ENCODE assay signal across 20 cellular contexts in the genomic region with DNA sequence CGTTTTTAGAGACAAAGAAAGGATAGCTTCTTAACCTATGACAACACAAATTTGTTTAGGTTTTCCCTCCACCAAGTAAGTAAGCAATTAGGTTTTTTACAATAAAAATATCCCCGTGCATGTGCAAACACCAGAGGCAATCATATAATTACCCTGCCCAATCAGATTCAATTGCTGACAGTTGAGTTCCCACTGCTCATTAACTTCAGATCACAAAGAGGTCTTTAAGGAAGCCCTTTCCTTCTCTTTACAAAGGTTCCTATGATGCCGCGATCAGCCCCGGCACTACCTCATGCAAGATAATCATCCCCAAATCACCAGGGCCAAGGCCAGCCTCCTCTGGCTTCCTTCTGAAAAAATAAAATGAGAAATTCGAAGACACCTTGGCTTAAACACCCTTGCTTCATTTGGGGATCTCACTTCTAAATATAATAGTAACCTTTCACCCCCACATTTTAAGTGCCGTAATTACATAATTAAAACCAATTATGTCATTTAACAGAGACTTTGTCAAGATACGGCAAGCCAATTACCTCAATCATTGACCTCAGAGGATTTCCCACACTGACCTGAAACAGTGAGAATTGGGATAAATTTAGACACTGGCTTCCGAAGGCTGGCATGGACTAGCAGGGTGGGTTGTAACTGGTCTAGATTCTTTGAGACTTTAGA.
A peak's percentile ranks its signal among the peaks of the same experiment; 100 is the strongest.
DNase-seq lines count a peak whose midpoint lies in the region; ATAC-seq, FAIRE-seq and TF ChIP-seq lines count a peak whose summit lies in the region.
"Had no signal": no experiment of that assay in that cellular context is flagged by ENCODE, and none has a peak within 500 bp of the region (broad histone marks: within the 10 kb centered on the region; RNA-seq: fewer than 3 reads in every experiment).

No MANE protein-coding gene starts in this region.

- no peak for TF ChIP-seq POLR2A in GM12892 (IDR thresholded peaks at IDR 0.05; ENCODE audit: low read depth, low read length)

- peak; percentile 3 for ATAC-seq in GM19351 (IDR thresholded peaks at IDR 0.05; ENCODE audit: unreplicated experiment)
- ATAC-seq in HG02623 (IDR thresholded peaks at IDR 0.05; ENCODE audit: unreplicated experiment), result no peak
- ATAC-seq in GM21619 (IDR thresholded peaks at IDR 0.05; ENCODE audit: unreplicated experiment), result no peak

- FAIRE-seq in GM12892 (lab: Jason Lieb, UNC), result peak; percentile 44
- FAIRE-seq: bronchial epithelial cell had no signal

- no peak for DNase-seq in GM12892 (ENCODE audit: insufficient read length)
- peak; percentile 42 to 72 for DNase-seq in NCI-H1930 (lab: John Stamatoyannopoulos, UW)
- peak; percentile 43 for DNase-seq in islet precursor cell
- no peak for DNase-seq in middle frontal gyrus (ENCODE audit: extremely low spot score, low spot score)
- DNase-seq: activated B cell treated with CpG ODN at 0.5 μM for 24 hours; activated CD4-positive, alpha-beta memory T cell treated with anti-CD3 and anti-CD28 coated beads for 36 hours; activated gamma-delta T cell treated with Interleukin-2 at 50 U/mL for 16 hours; activated T-cell treated with anti-CD3 and anti-CD28 coated beads for 4 hours; amniotic stem cell; kidney glomerular epithelial cell; NCI-H1048; NK-92 treated with Interleukin-12 subunit alpha and Interleukin-12 subunit beta, amount 100 ng/mL, for 24 hours; nucleus accumbens; stimulated activated CD4-positive, alpha-beta T cell treated with anti-CD3 and anti-CD28 coated beads, Interleukin-4, amount 100 ng/mL, for 1 hour; stimulated activated naive CD4-positive, alpha-beta T cell treated with Interleukin-2 at 50 U/mL for 16 hours; thyroid gland had no signal

Comparison
In these comparisons a context has a peak if more than half of its experiments do, and no peak if none do; other contexts are left out.
1. DNase-seq: peak in NCI-H1930 (2 of 2) and islet precursor cell (single experiment); none in GM12892 (single experiment) and middle frontal gyrus (single experiment).